ENCODE assay signal across 11 cellular contexts in genomic region chr20:3323398-3323797, GRCh38.
DNase-seq lines count a peak whose midpoint lies in the region; ATAC-seq, FAIRE-seq and TF ChIP-seq lines count a peak whose summit lies in the region.
"Had no signal": no experiment of that assay in that cellular context is flagged by ENCODE, and none has a peak within 500 bp of the region (broad histone marks: within the 10 kb centered on the region; RNA-seq: fewer than 3 reads in every experiment).

No MANE protein-coding gene starts in this region.

- TF ChIP-seq CTCF in K562 (IDR thresholded peaks at IDR 0.05 in 2 of 3, conservative IDR thresholded peaks at IDR 0.05 in 1 of 3; ENCODE audit: insufficient read depth in 2 of 3, low read depth in 1 of 3, low read length in 3 of 3) = no peak

- no peaks in the 10 kb centered on the region for H3K79me2 ChIP-seq in K562 (ENCODE audit: control insufficient read depth, insufficient read depth, low read length)

- in situ Hi-C loops in K562 (cut with MboI) = no loop called here

- no peaks in the 10 kb centered on the region; a peak in 1 of 5 replicates for H3K4me1 ChIP-seq in K562 (replicated peaks in 1 of 2; ENCODE audit: control insufficient read depth in 2 of 2, insufficient read depth in 2 of 2, low read length in 2 of 2)

- TF ChIP-seq RAD21 in K562 (CRISPR knock-in tag; conservative IDR thresholded peaks at IDR 0.05 in 1 of 2, IDR thresholded peaks at IDR 0.05 in 1 of 2) = no peak

- H2AFZ ChIP-seq in K562 (ENCODE audit: low read depth, low read length) = no peak overlapping the region

- POLR2A ChIA-PET in K562 (lab: Yijun Ruan, JAX) = no interaction called here

- 38% methylated on average over 5 of the region's 5 CpGs for WGBS in K562 (ENCODE audit: insufficient coverage, low coverage, missing lambda C conversion rate)

- BruUV-seq in K562 (replicated peaks; lab: Mats Ljungman, UMichigan) = no TSS peak

- CTCF ChIA-PET in K562 (lab: Yijun Ruan, JAX; ENCODE audit: low intra/inter-chr PET ratio) = no interaction called here

- no peak for TF ChIP-seq EP300 in K562 (IDR thresholded peaks at IDR 0.05; ENCODE audit: low read length)

- H4K20me1 ChIP-seq in K562 (replicated peaks; ENCODE audit: control insufficient read depth, insufficient read depth, low read length) = no peaks in the 10 kb centered on the region; the same call in 1 of the 2 replicates

- H3K4me2 ChIP-seq in K562 (ENCODE audit: insufficient read depth, low read length) = no peak overlapping the region

- no peak overlapping the region for H3K4me3 ChIP-seq in K562
- H3K4me3 ChIP-seq: thoracic aorta had no signal

- ATAC-seq in K562 = peak; percentile 78
- no peak for ATAC-seq in GM21723 (IDR thresholded peaks at IDR 0.05; ENCODE audit: unreplicated experiment)
- no peak for ATAC-seq in HG03139 (IDR thresholded peaks at IDR 0.05; ENCODE audit: unreplicated experiment)

- H3K27me3 ChIP-seq in K562 (ENCODE audit: control insufficient read depth in 2 of 2, insufficient read depth in 2 of 2, low read length in 2 of 2) = no peaks in the 10 kb centered on the region

- no peaks in the 10 kb centered on the region for H3K9me3 ChIP-seq in K562 (replicated peaks; ENCODE audit: control insufficient read depth, insufficient read depth, low read depth, low read length)
- H3K9me3 ChIP-seq: thoracic aorta had no signal

- DNase-seq in ELF-1 (ENCODE audit: low read depth, low spot score) (peak; percentile 70), NOMO-1 (lab: John Stamatoyannopoulos, UW; ENCODE audit: unreplicated experiment in 2 of 2) (peak; percentile 78 to 81), K562 (ENCODE audit: extremely low read depth in 1 of 4, low spot score in 3 of 4) (peak; percentile 19 to 48 (median 37)), renal cortical epithelial cell (ENCODE audit: low read depth) (peak; percentile 22), SHP77 treated with DMSO at 0.1 percent for 48 hours (lab: John Stamatoyannopoulos, UW) (no peak)
- DNase-seq: hypothalamus, NCI-H1436, NCI-H226 had no signal

- TF ChIP-seq POLR2A in K562 (conservative IDR thresholded peaks at IDR 0.05) = no peak

- no peaks in the 10 kb centered on the region for H3K9me1 ChIP-seq in K562 (ENCODE audit: control insufficient read depth, insufficient read depth, low read length)

- H3K36me3 ChIP-seq in K562 (ENCODE audit: control insufficient read depth, insufficient read depth, low read length) = no peaks in the 10 kb centered on the region

- FAIRE-seq in K562 (lab: Jason Lieb, UNC) = no peak

- intact Hi-C loops in K562 (cut with micrococcal nuclease) = no loop called here

- no peak overlapping the region for H3K27ac ChIP-seq in K562 (ENCODE audit: extremely low read depth, low read depth, low read length)
- H3K27ac ChIP-seq: thoracic aorta had no signal

- H3K9ac ChIP-seq in K562 (ENCODE audit: insufficient read depth in 1 of 2, low read depth in 2 of 2, low read length in 2 of 2) = no peak overlapping the region

TF ChIP-seq in K562, 482 proteins besides CTCF, POLR2A, EP300 and RAD21:
- TF ChIP-seq CEBPG (CRISPR knock-in tag; IDR thresholded peaks at IDR 0.05) (peak; percentile 90), CEBPG (tag; conservative IDR thresholded peaks at IDR 0.05 in 1 of 2, IDR thresholded peaks at IDR 0.05 in 1 of 2) (peak; percentile 63 to 73; a peak in 3 of 4 replicates), TEAD2 (tag; IDR thresholded peaks at IDR 0.05) (no peak), KLF1 (tag; IDR thresholded peaks at IDR 0.05) (peak; percentile 62), CEBPB (tag; IDR thresholded peaks at IDR 0.05) (peak; percentile 94), VEZF1 (CRISPR knock-in tag; IDR thresholded peaks at IDR 0.05) (peak; percentile 65)
